2 cellular contexts compared by ENCODE assay signal in the genomic region with DNA sequence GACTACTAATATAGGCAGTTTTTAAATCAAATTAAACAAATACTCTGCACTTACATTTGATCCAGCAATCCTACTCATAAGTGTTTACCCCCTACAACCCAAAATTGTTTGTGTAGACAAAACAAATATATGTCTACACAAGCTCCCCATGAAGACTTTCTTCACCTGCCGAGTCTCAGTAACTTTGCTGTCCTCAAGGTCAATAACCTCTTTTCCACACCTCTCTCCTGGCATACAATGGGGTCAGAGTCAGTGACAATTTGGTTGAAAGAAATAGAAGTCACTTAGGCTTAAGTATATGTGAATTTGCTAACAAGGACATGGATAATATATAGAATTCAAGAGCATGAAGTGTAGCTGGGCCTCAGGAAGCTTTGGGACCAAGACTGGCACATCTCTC.
TF ChIP-seq lines count a peak whose summit lies in the region.

No MANE protein-coding gene starts in this region.

TF ChIP-seq in liver, 16 proteins besides CTCF, POLR2A, EP300 and RAD21:
- peak; percentile 22 to 57 for TF ChIP-seq HNF4A (conservative IDR thresholded peaks at IDR 0.05)
- TF ChIP-seq, protein P1, sequence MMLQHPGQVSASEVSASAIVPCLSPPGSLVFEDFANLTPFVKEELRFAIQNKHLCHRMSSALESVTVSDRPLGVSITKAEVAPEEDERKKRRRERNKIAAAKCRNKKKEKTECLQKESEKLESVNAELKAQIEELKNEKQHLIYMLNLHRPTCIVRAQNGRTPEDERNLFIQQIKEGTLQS (IDR thresholded peaks at IDR 0.05), result no peak
- TF ChIP-seq SP1 (IDR thresholded peaks at IDR 0.05), result peak; percentile 18
- no peak for TF ChIP-seq TAF1 (conservative IDR thresholded peaks at IDR 0.05)
- TF ChIP-seq JUND (IDR thresholded peaks at IDR 0.05), result no peak
- TF ChIP-seq, protein P2, sequence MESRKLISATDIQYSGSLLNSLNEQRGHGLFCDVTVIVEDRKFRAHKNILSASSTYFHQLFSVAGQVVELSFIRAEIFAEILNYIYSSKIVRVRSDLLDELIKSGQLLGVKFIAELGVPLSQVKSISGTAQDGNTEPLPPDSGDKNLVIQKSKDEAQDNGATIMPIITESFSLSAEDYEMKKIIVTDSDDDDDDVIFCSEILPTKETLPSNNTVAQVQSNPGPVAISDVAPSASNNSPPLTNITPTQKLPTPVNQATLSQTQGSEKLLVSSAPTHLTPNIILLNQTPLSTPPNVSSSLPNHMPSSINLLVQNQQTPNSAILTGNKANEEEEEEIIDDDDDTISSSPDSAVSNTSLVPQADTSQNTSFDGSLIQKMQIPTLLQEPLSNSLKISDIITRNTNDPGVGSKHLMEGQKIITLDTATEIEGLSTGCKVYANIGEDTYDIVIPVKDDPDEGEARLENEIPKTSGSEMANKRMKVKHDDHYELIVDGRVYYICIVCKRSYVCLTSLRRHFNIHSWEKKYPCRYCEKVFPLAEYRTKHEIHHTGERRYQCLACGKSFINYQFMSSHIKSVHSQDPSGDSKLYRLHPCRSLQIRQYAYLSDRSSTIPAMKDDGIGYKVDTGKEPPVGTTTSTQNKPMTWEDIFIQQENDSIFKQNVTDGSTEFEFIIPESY (IDR thresholded peaks at IDR 0.05), result no peak
- no peak for TF ChIP-seq HNF4G (IDR thresholded peaks at IDR 0.05)
- TF ChIP-seq EGR1 (IDR thresholded peaks at IDR 0.05; ENCODE audit: low read depth in 2 of 2), result no peak
- no peak for TF ChIP-seq YY1 (IDR thresholded peaks at IDR 0.05)
- TF ChIP-seq FOXA1 (IDR thresholded peaks at IDR 0.05), result no peak
- TF ChIP-seq, protein P3, sequence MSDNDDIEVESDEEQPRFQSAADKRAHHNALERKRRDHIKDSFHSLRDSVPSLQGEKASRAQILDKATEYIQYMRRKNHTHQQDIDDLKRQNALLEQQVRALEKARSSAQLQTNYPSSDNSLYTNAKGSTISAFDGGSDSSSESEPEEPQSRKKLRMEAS (IDR thresholded peaks at IDR 0.05), result no peak
- TF ChIP-seq, protein P4, sequence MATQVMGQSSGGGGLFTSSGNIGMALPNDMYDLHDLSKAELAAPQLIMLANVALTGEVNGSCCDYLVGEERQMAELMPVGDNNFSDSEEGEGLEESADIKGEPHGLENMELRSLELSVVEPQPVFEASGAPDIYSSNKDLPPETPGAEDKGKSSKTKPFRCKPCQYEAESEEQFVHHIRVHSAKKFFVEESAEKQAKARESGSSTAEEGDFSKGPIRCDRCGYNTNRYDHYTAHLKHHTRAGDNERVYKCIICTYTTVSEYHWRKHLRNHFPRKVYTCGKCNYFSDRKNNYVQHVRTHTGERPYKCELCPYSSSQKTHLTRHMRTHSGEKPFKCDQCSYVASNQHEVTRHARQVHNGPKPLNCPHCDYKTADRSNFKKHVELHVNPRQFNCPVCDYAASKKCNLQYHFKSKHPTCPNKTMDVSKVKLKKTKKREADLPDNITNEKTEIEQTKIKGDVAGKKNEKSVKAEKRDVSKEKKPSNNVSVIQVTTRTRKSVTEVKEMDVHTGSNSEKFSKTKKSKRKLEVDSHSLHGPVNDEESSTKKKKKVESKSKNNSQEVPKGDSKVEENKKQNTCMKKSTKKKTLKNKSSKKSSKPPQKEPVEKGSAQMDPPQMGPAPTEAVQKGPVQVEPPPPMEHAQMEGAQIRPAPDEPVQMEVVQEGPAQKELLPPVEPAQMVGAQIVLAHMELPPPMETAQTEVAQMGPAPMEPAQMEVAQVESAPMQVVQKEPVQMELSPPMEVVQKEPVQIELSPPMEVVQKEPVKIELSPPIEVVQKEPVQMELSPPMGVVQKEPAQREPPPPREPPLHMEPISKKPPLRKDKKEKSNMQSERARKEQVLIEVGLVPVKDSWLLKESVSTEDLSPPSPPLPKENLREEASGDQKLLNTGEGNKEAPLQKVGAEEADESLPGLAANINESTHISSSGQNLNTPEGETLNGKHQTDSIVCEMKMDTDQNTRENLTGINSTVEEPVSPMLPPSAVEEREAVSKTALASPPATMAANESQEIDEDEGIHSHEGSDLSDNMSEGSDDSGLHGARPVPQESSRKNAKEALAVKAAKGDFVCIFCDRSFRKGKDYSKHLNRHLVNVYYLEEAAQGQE (IDR thresholded peaks at IDR 0.05), result no peak
- no peak for TF ChIP-seq NR2F2 (IDR thresholded peaks at IDR 0.05)
- TF ChIP-seq FOXA2 (IDR thresholded peaks at IDR 0.05), result no peak
- TF ChIP-seq GABPA (IDR thresholded peaks at IDR 0.05 in 1 of 2, conservative IDR thresholded peaks at IDR 0.05 in 1 of 2), result no peak
- TF ChIP-seq RXRA (IDR thresholded peaks at IDR 0.05), result peak; percentile 84 to 94

TF ChIP-seq in HepG2, 621 proteins besides CTCF, POLR2A, EP300 and RAD21:
- TF ChIP-seq MYC (CRISPR knock-in tag; IDR thresholded peaks at IDR 0.05; ENCODE audit: borderline replicate concordance), result no peak
- no peak for TF ChIP-seq MAFK (conservative IDR thresholded peaks at IDR 0.05 in 1 of 2, IDR thresholded peaks at IDR 0.05 in 1 of 2; ENCODE audit: low read length in 2 of 2)
- TF ChIP-seq, protein P5, sequence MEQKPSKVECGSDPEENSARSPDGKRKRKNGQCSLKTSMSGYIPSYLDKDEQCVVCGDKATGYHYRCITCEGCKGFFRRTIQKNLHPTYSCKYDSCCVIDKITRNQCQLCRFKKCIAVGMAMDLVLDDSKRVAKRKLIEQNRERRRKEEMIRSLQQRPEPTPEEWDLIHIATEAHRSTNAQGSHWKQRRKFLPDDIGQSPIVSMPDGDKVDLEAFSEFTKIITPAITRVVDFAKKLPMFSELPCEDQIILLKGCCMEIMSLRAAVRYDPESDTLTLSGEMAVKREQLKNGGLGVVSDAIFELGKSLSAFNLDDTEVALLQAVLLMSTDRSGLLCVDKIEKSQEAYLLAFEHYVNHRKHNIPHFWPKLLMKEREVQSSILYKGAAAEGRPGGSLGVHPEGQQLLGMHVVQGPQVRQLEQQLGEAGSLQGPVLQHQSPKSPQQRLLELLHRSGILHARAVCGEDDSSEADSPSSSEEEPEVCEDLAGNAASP (CRISPR knock-in tag; IDR thresholded peaks at IDR 0.05; ENCODE audit: borderline replicate concordance), result no peak
- TF ChIP-seq, protein P6, sequence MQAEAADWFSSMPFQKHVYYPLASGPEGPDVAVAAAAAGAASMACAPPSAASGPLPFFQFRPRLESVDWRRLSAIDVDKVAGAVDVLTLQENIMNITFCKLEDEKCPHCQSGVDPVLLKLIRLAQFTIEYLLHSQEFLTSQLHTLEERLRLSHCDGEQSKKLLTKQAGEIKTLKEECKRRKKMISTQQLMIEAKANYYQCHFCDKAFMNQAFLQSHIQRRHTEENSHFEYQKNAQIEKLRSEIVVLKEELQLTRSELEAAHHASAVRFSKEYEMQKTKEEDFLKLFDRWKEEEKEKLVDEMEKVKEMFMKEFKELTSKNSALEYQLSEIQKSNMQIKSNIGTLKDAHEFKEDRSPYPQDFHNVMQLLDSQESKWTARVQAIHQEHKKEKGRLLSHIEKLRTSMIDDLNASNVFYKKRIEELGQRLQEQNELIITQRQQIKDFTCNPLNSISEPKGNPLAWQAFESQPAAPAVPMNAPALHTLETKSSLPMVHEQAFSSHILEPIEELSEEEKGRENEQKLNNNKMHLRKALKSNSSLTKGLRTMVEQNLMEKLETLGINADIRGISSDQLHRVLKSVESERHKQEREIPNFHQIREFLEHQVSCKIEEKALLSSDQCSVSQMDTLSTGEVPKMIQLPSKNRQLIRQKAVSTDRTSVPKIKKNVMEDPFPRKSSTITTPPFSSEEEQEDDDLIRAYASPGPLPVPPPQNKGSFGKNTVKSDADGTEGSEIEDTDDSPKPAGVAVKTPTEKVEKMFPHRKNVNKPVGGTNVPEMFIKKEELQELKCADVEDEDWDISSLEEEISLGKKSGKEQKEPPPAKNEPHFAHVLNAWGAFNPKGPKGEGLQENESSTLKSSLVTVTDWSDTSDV (CRISPR knock-in tag; IDR thresholded peaks at IDR 0.05), result no peak
- no peak for TF ChIP-seq ATM (IDR thresholded peaks at IDR 0.05; ENCODE audit: borderline replicate concordance)
- TF ChIP-seq EEA1 (CRISPR knock-in tag; IDR thresholded peaks at IDR 0.05; ENCODE audit: borderline replicate concordance), result no peak
- TF ChIP-seq MAZ (IDR thresholded peaks at IDR 0.05; ENCODE audit: borderline replicate concordance, low read depth, low read length), result no peak
- TF ChIP-seq MAZ (CRISPR knock-in tag; IDR thresholded peaks at IDR 0.05; ENCODE audit: low read depth), result no peak
- TF ChIP-seq, protein P7, sequence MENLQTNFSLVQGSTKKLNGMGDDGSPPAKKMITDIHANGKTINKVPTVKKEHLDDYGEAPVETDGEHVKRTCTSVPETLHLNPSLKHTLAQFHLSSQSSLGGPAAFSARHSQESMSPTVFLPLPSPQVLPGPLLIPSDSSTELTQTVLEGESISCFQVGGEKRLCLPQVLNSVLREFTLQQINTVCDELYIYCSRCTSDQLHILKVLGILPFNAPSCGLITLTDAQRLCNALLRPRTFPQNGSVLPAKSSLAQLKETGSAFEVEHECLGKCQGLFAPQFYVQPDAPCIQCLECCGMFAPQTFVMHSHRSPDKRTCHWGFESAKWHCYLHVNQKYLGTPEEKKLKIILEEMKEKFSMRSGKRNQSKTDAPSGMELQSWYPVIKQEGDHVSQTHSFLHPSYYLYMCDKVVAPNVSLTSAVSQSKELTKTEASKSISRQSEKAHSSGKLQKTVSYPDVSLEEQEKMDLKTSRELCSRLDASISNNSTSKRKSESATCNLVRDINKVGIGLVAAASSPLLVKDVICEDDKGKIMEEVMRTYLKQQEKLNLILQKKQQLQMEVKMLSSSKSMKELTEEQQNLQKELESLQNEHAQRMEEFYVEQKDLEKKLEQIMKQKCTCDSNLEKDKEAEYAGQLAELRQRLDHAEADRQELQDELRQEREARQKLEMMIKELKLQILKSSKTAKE (CRISPR knock-in tag; IDR thresholded peaks at IDR 0.05; ENCODE audit: borderline replicate concordance), result no peak
- TF ChIP-seq, protein P8, sequence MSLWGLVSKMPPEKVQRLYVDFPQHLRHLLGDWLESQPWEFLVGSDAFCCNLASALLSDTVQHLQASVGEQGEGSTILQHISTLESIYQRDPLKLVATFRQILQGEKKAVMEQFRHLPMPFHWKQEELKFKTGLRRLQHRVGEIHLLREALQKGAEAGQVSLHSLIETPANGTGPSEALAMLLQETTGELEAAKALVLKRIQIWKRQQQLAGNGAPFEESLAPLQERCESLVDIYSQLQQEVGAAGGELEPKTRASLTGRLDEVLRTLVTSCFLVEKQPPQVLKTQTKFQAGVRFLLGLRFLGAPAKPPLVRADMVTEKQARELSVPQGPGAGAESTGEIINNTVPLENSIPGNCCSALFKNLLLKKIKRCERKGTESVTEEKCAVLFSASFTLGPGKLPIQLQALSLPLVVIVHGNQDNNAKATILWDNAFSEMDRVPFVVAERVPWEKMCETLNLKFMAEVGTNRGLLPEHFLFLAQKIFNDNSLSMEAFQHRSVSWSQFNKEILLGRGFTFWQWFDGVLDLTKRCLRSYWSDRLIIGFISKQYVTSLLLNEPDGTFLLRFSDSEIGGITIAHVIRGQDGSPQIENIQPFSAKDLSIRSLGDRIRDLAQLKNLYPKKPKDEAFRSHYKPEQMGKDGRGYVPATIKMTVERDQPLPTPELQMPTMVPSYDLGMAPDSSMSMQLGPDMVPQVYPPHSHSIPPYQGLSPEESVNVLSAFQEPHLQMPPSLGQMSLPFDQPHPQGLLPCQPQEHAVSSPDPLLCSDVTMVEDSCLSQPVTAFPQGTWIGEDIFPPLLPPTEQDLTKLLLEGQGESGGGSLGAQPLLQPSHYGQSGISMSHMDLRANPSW (CRISPR knock-in tag; IDR thresholded peaks at IDR 0.05; ENCODE audit: borderline replicate concordance), result no peak
- no peak for TF ChIP-seq ZBTB1 (CRISPR knock-in tag; IDR thresholded peaks at IDR 0.05; ENCODE audit: borderline replicate concordance)
- TF ChIP-seq, protein P9, sequence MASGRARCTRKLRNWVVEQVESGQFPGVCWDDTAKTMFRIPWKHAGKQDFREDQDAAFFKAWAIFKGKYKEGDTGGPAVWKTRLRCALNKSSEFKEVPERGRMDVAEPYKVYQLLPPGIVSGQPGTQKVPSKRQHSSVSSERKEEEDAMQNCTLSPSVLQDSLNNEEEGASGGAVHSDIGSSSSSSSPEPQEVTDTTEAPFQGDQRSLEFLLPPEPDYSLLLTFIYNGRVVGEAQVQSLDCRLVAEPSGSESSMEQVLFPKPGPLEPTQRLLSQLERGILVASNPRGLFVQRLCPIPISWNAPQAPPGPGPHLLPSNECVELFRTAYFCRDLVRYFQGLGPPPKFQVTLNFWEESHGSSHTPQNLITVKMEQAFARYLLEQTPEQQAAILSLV (CRISPR knock-in tag; IDR thresholded peaks at IDR 0.05; ENCODE audit: borderline replicate concordance), result no peak
- no peak for TF ChIP-seq PHF20 (CRISPR knock-in tag; IDR thresholded peaks at IDR 0.05)
- TF ChIP-seq, protein P10, sequence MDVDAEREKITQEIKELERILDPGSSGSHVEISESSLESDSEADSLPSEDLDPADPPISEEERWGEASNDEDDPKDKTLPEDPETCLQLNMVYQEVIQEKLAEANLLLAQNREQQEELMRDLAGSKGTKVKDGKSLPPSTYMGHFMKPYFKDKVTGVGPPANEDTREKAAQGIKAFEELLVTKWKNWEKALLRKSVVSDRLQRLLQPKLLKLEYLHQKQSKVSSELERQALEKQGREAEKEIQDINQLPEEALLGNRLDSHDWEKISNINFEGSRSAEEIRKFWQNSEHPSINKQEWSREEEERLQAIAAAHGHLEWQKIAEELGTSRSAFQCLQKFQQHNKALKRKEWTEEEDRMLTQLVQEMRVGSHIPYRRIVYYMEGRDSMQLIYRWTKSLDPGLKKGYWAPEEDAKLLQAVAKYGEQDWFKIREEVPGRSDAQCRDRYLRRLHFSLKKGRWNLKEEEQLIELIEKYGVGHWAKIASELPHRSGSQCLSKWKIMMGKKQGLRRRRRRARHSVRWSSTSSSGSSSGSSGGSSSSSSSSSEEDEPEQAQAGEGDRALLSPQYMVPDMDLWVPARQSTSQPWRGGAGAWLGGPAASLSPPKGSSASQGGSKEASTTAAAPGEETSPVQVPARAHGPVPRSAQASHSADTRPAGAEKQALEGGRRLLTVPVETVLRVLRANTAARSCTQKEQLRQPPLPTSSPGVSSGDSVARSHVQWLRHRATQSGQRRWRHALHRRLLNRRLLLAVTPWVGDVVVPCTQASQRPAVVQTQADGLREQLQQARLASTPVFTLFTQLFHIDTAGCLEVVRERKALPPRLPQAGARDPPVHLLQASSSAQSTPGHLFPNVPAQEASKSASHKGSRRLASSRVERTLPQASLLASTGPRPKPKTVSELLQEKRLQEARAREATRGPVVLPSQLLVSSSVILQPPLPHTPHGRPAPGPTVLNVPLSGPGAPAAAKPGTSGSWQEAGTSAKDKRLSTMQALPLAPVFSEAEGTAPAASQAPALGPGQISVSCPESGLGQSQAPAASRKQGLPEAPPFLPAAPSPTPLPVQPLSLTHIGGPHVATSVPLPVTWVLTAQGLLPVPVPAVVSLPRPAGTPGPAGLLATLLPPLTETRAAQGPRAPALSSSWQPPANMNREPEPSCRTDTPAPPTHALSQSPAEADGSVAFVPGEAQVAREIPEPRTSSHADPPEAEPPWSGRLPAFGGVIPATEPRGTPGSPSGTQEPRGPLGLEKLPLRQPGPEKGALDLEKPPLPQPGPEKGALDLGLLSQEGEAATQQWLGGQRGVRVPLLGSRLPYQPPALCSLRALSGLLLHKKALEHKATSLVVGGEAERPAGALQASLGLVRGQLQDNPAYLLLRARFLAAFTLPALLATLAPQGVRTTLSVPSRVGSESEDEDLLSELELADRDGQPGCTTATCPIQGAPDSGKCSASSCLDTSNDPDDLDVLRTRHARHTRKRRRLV (CRISPR knock-in tag; IDR thresholded peaks at IDR 0.05), result no peak
- TF ChIP-seq SP5 (CRISPR knock-in tag; IDR thresholded peaks at IDR 0.05; ENCODE audit: borderline replicate concordance, low read depth), result no peak
- TF ChIP-seq TOE1 (CRISPR knock-in tag; IDR thresholded peaks at IDR 0.05), result no peak
TF ChIP-seq in HepG2: peak in this region for 0.
